ENCODE assay signal across 1 cellular context in the genomic region with DNA sequence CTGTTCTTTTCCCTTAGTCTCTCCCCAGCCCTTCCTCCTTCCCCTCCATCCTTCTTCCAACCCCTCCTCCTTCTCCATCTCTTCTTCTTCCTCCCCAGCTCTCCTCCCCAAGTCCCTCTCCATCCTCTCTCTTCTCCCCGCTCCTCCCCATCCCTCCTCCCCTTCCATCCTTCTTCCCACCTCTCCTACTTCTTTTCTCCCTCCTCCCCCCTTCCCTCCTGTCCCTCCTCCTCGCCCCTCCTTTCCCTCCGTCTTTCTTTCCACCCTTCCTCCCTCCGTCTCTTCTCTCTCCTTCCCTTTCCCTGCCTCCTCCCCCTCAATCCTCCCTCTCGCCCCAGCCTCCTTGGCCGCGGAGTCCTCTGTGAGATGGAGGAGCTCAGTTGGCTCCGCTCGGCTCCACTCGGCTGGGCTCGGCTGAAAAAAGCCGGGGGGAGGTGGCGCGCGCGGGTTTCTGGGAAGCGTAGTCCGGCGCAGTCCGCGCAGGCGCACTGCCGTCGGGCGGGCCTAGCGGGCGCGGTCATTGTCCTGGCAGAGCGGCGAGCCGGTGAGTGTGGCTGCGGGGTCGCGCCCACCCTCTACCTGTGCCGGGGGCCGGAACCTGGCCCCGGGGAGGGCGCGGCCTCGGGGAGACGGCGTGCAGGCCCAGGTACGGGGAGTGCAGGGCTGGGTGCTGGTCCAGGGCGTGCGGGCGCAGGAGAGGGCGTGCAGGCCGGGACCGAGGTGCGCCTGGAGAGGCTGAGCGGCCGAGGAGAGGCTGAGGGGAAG.
TF ChIP-seq lines count a peak whose summit lies in the region.

A gene (plus strand): TSS at position 520 of the 765 bp plus-strand sequence. CDS start 6,257 bp downstream, outside the sequence.

TF ChIP-seq in K562, 482 proteins besides CTCF, POLR2A, EP300 and RAD21 (continued from another document):
- TF ChIP-seq, protein P1, sequence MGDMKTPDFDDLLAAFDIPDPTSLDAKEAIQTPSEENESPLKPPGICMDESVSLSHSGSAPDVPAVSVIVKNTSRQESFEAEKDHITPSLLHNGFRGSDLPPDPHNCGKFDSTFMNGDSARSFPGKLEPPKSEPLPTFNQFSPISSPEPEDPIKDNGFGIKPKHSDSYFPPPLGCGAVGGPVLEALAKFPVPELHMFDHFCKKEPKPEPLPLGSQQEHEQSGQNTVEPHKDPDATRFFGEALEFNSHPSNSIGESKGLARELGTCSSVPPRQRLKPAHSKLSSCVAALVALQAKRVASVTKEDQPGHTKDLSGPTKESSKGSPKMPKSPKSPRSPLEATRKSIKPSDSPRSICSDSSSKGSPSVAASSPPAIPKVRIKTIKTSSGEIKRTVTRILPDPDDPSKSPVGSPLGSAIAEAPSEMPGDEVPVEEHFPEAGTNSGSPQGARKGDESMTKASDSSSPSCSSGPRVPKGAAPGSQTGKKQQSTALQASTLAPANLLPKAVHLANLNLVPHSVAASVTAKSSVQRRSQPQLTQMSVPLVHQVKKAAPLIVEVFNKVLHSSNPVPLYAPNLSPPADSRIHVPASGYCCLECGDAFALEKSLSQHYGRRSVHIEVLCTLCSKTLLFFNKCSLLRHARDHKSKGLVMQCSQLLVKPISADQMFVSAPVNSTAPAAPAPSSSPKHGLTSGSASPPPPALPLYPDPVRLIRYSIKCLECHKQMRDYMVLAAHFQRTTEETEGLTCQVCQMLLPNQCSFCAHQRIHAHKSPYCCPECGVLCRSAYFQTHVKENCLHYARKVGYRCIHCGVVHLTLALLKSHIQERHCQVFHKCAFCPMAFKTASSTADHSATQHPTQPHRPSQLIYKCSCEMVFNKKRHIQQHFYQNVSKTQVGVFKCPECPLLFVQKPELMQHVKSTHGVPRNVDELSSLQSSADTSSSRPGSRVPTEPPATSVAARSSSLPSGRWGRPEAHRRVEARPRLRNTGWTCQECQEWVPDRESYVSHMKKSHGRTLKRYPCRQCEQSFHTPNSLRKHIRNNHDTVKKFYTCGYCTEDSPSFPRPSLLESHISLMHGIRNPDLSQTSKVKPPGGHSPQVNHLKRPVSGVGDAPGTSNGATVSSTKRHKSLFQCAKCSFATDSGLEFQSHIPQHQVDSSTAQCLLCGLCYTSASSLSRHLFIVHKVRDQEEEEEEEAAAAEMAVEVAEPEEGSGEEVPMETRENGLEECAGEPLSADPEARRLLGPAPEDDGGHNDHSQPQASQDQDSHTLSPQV (IDR thresholded peaks at IDR 0.05) = no peak
- TF ChIP-seq ARID1B (IDR thresholded peaks at IDR 0.05) = no peak
- peak; percentile 73 to 78 for TF ChIP-seq NRF1 (conservative IDR thresholded peaks at IDR 0.05 in 1 of 2, IDR thresholded peaks at IDR 0.05 in 1 of 2)
- TF ChIP-seq, protein P2, sequence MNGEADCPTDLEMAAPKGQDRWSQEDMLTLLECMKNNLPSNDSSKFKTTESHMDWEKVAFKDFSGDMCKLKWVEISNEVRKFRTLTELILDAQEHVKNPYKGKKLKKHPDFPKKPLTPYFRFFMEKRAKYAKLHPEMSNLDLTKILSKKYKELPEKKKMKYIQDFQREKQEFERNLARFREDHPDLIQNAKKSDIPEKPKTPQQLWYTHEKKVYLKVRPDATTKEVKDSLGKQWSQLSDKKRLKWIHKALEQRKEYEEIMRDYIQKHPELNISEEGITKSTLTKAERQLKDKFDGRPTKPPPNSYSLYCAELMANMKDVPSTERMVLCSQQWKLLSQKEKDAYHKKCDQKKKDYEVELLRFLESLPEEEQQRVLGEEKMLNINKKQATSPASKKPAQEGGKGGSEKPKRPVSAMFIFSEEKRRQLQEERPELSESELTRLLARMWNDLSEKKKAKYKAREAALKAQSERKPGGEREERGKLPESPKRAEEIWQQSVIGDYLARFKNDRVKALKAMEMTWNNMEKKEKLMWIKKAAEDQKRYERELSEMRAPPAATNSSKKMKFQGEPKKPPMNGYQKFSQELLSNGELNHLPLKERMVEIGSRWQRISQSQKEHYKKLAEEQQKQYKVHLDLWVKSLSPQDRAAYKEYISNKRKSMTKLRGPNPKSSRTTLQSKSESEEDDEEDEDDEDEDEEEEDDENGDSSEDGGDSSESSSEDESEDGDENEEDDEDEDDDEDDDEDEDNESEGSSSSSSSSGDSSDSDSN (IDR thresholded peaks at IDR 0.05; ENCODE audit: borderline replicate concordance in 1 of 2, low read depth in 2 of 2, low read length in 2 of 2) = no peak
- TF ChIP-seq ZFX (CRISPR knock-in tag; IDR thresholded peaks at IDR 0.05) = peak; percentile 42; the same call in 1 of the 2 replicates
- TF ChIP-seq, protein P3, sequence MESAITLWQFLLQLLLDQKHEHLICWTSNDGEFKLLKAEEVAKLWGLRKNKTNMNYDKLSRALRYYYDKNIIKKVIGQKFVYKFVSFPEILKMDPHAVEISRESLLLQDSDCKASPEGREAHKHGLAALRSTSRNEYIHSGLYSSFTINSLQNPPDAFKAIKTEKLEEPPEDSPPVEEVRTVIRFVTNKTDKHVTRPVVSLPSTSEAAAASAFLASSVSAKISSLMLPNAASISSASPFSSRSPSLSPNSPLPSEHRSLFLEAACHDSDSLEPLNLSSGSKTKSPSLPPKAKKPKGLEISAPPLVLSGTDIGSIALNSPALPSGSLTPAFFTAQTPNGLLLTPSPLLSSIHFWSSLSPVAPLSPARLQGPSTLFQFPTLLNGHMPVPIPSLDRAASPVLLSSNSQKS (CRISPR knock-in tag; IDR thresholded peaks at IDR 0.05) = no peak
- peak; percentile 90 for TF ChIP-seq ZNF263 (CRISPR knock-in tag; IDR thresholded peaks at IDR 0.05; ENCODE audit: borderline replicate concordance)
- TF ChIP-seq ZNF143 (CRISPR knock-in tag; IDR thresholded peaks at IDR 0.05) = peak; percentile 68
- no peak for TF ChIP-seq SMAD4 (CRISPR knock-in tag; conservative IDR thresholded peaks at IDR 0.05)
- peak; percentile 35; the same call in 1 of the 2 replicates for TF ChIP-seq PHF8 (IDR thresholded peaks at IDR 0.05; ENCODE audit: borderline replicate concordance, low read length)
- no peak for TF ChIP-seq POLR2AphosphoS5 (IDR thresholded peaks at IDR 0.05; ENCODE audit: control insufficient read depth, insufficient read depth, low read depth, low read length)
- TF ChIP-seq CHD2 (IDR thresholded peaks at IDR 0.05; ENCODE audit: low read depth, low read length) = no peak
- no peak for TF ChIP-seq SIN3B (IDR thresholded peaks at IDR 0.05; ENCODE audit: low read depth)
- TF ChIP-seq OTX1 (CRISPR knock-in tag; IDR thresholded peaks at IDR 0.05) = no peak
- no peak for TF ChIP-seq YY1 (IDR thresholded peaks at IDR 0.05; ENCODE audit: borderline replicate concordance in 1 of 3, control insufficient read depth in 1 of 3, extremely low read depth in 1 of 3, insufficient read depth in 3 of 3, insufficient read length in 1 of 3, insufficient replicate concordance in 2 of 3, low read depth in 1 of 3, low read length in 2 of 3)
- TF ChIP-seq SNRNP70 (optimal IDR thresholded peaks at IDR 0.05; ENCODE audit: low read depth, low read length) = no peak
- TF ChIP-seq MCM2 (IDR thresholded peaks at IDR 0.05; ENCODE audit: low read depth) = no peak
- no peak for TF ChIP-seq BDP1 (IDR thresholded peaks at IDR 0.05; ENCODE audit: insufficient read depth, insufficient read length)
- no peak for TF ChIP-seq FOXK1 (CRISPR knock-in tag; IDR thresholded peaks at IDR 0.05; ENCODE audit: borderline replicate concordance)
- TF ChIP-seq ZNF696 (CRISPR knock-in tag; conservative IDR thresholded peaks at IDR 0.05) = no peak
- no peak for TF ChIP-seq TAF1 (IDR thresholded peaks at IDR 0.05; ENCODE audit: control insufficient read depth, extremely low read depth, insufficient read depth, low read length, severe bottlenecking)
- TF ChIP-seq, protein P4, sequence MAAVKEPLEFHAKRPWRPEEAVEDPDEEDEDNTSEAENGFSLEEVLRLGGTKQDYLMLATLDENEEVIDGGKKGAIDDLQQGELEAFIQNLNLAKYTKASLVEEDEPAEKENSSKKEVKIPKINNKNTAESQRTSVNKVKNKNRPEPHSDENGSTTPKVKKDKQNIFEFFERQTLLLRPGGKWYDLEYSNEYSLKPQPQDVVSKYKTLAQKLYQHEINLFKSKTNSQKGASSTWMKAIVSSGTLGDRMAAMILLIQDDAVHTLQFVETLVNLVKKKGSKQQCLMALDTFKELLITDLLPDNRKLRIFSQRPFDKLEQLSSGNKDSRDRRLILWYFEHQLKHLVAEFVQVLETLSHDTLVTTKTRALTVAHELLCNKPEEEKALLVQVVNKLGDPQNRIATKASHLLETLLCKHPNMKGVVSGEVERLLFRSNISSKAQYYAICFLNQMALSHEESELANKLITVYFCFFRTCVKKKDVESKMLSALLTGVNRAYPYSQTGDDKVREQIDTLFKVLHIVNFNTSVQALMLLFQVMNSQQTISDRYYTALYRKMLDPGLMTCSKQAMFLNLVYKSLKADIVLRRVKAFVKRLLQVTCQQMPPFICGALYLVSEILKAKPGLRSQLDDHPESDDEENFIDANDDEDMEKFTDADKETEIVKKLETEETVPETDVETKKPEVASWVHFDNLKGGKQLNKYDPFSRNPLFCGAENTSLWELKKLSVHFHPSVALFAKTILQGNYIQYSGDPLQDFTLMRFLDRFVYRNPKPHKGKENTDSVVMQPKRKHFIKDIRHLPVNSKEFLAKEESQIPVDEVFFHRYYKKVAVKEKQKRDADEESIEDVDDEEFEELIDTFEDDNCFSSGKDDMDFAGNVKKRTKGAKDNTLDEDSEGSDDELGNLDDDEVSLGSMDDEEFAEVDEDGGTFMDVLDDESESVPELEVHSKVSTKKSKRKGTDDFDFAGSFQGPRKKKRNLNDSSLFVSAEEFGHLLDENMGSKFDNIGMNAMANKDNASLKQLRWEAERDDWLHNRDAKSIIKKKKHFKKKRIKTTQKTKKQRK (IDR thresholded peaks at IDR 0.05; ENCODE audit: borderline replicate concordance, low read depth, low read length) = no peak
